15 cellular contexts compared by ENCODE assay signal in genomic region chr17:67519801-67520251, GRCh38.
DNase-seq lines count a peak whose midpoint lies in the region; ATAC-seq and TF ChIP-seq lines count a peak whose summit lies in the region.
"Had no signal": no experiment of that assay in that cellular context is flagged by ENCODE, and none has a peak within 500 bp of the region (broad histone marks: within the 10 kb centered on the region; RNA-seq: fewer than 3 reads in every experiment).

No MANE protein-coding gene starts in this region.

- CTCF ChIA-PET in T-cell (lab: Charles Lee), result interaction anchor here (0.7 to 1.0 kb wide), 2 partner anchors 145 to 232 kb away, joined by 3 to 9 read pairs; no protein-coding TSS in a partner anchor

- ATAC-seq in T-cell (replicated peaks in 1 of 4) (peak in 1 of 4 experiments; percentile 50), gastrocnemius medialis (no peak), HG03159 (IDR thresholded peaks at IDR 0.05; ENCODE audit: unreplicated experiment) (no peak), GM18867 (IDR thresholded peaks at IDR 0.05; ENCODE audit: unreplicated experiment) (no peak)
- ATAC-seq: Panc1 had no signal

- no peak for TF ChIP-seq POLR2A in gastrocnemius medialis (IDR thresholded peaks at IDR 0.05)
- TF ChIP-seq POLR2A in suprapubic skin (IDR thresholded peaks at IDR 0.05), result no peak

- no peaks in the 10 kb centered on the region for H3K36me3 ChIP-seq in fibroblast of lung (ENCODE audit: control insufficient read depth, insufficient read depth, low read length)
- no peaks in the 10 kb centered on the region for H3K36me3 ChIP-seq in gastrocnemius medialis
- H3K36me3 ChIP-seq in suprapubic skin, result no peaks in the 10 kb centered on the region
- H3K36me3 ChIP-seq: tibial nerve had no signal

- H3K27ac ChIP-seq in fibroblast of lung (ENCODE audit: insufficient read depth, low read length), result no peak overlapping the region
- H3K27ac ChIP-seq in gastrocnemius medialis, result peak overlapping the region in 3 of 4 donors; percentile 60 to 64 (median 63)
- no peak overlapping the region for H3K27ac ChIP-seq in suprapubic skin

- peak overlapping the region; percentile 7 to 56 (median 37) for H3K4me3 Mint-ChIP-seq in T-cell

- no peak overlapping the region for H3K9ac ChIP-seq in fibroblast of lung (ENCODE audit: insufficient read depth, low read length)

- no peaks in the 10 kb centered on the region for H3K79me2 ChIP-seq in fibroblast of lung (ENCODE audit: control insufficient read depth, insufficient read depth, low read length)

- H3K27me3 ChIP-seq in fibroblast of lung (ENCODE audit: control insufficient read depth, insufficient read depth, low read length), result no peaks in the 10 kb centered on the region
- peaks cover 0 to 5% (median 0%) of the 10 kb centered on the region in 3 donors for H3K27me3 ChIP-seq in gastrocnemius medialis
- H3K27me3 ChIP-seq in suprapubic skin, result no peaks in the 10 kb centered on the region
- H3K27me3 ChIP-seq: tibial nerve had no signal

- DNase-seq in ELF-1 (ENCODE audit: low read depth, low spot score) (peak; percentile 54), T-cell (no peak), fibroblast of lung (ENCODE audit: low read depth in 2 of 2) (no peak), gastrocnemius medialis (no peak), suprapubic skin (ENCODE audit: low spot score in 2 of 2) (no peak)
- DNase-seq in activated CD4-positive, CD25-positive, alpha-beta regulatory T cell treated with anti-CD3 and anti-CD28 coated beads, Interleukin-2, amount 50 U/mL, for 72 hours, result no peak
- DNase-seq: activated naive CD4-positive, alpha-beta T cell treated with anti-CD3 and anti-CD28 coated beads, Interleukin-2, amount 50 U/mL, for 16 hours; NCI-H1436 treated with DMSO at 0.1 percent for 48 hours; NCI-H524 treated with DMSO at 0.1 percent for 48 hours; posterior cingulate gyrus had no signal

- no peak for TF ChIP-seq CTCF in fibroblast of lung (conservative IDR thresholded peaks at IDR 0.05 in 1 of 2, IDR thresholded peaks at IDR 0.05 in 1 of 2; ENCODE audit: low read depth in 1 of 2, low read length in 2 of 2)
- no peak for TF ChIP-seq CTCF in gastrocnemius medialis (IDR thresholded peaks at IDR 0.05 in 4 of 5, conservative IDR thresholded peaks at IDR 0.05 in 1 of 5)
- no peak for TF ChIP-seq CTCF in suprapubic skin (IDR thresholded peaks at IDR 0.05)

- in situ Hi-C loops in gastrocnemius medialis (cut with MboI; ENCODE audit: low sequenced_read_pairs in 4 of 4), result no loop called here

- no peaks in the 10 kb centered on the region for H3K9me3 ChIP-seq in fibroblast of lung (ENCODE audit: control insufficient read depth, insufficient read depth, low read depth, low read length)
- H3K9me3 ChIP-seq in gastrocnemius medialis, result no peaks in the 10 kb centered on the region
- H3K9me3 ChIP-seq in suprapubic skin, result no peaks in the 10 kb centered on the region
- H3K9me3 ChIP-seq: mucosa of descending colon, tibial nerve had no signal

- H3K27ac Mint-ChIP-seq in T-cell, result peak overlapping the region; percentile 76 to 89

- peaks cover 22% of the 10 kb centered on the region for H3K36me3 Mint-ChIP-seq in T-cell

- H2AFZ ChIP-seq in fibroblast of lung (ENCODE audit: low read length), result no peak overlapping the region

- H3K4me3 ChIP-seq in fibroblast of lung (replicated peaks in 1 of 4; ENCODE audit: control extremely low read depth in 1 of 4, insufficient read depth in 1 of 4, low read depth in 3 of 4, low read length in 4 of 4) (no peak overlapping the region), gastrocnemius medialis (peak overlapping the region in 1 of 4 donors; percentile 1), suprapubic skin (no peak overlapping the region)
- H3K4me3 ChIP-seq: mucosa of descending colon had no signal

- H4K20me1 ChIP-seq in fibroblast of lung (ENCODE audit: control insufficient read depth, extremely low read depth, insufficient read depth, low read length), result no peaks in the 10 kb centered on the region

- POLR2A ChIA-PET in T-cell (lab: Charles Lee), result interaction anchor here in 1 of 2 donors (0.6 kb wide), 1 partner anchor 60 kb away, joined by 3 read pairs; no protein-coding TSS in a partner anchor

- H3K9me3 Mint-ChIP-seq in T-cell, result peaks cover 0 to 7% (median 4%) of the 10 kb centered on the region in 3 donors

- intact Hi-C loops in gastrocnemius medialis (cut with DNase I; ENCODE audit: low total_unique reads), result no loop called here

- H3K4me1 ChIP-seq in fibroblast of lung (ENCODE audit: control insufficient read depth, extremely low read depth, insufficient read depth, low read length), result peaks cover 6% of the 10 kb centered on the region
- H3K4me1 ChIP-seq in gastrocnemius medialis, result peaks cover 18 to 19% of the 10 kb centered on the region in 2 donors
- peaks cover 13% of the 10 kb centered on the region for H3K4me1 ChIP-seq in suprapubic skin

- H3K4me2 ChIP-seq in fibroblast of lung (ENCODE audit: extremely low read depth, insufficient read depth, low read length), result peak overlapping the region; percentile 88

- H3K4me1 Mint-ChIP-seq in T-cell, result peaks cover 66 to 77% (median 76%) of the 10 kb centered on the region in 3 donors

- TF ChIP-seq EP300 in suprapubic skin (IDR thresholded peaks at IDR 0.05), result no peak

- WGBS in suprapubic skin, result 83% methylated on average over 5 of the region's 5 CpGs

- H3K27me3 Mint-ChIP-seq in T-cell, result no peaks in the 10 kb centered on the region

Comparison
In these comparisons a context has a peak if more than half of its experiments do, and no peak if none do; other contexts are left out.
1. H3K27ac ChIP-seq: peak in gastrocnemius medialis (3 of 4); none in fibroblast of lung (single experiment) and suprapubic skin (single experiment).